In genomic region chr14:64960762-64961276, GRCh38 we compare ENCODE assay signal across 10 cellular contexts. TPM values are rescaled to one million over a fixed set of nuclear protein-coding genes. Genes with fewer than 3 reads are reported as not detected.
DNase-seq lines count a peak whose midpoint lies in the region; ATAC-seq and TF ChIP-seq lines count a peak whose summit lies in the region.
"Had no signal": no experiment of that assay in that cellular context is flagged by ENCODE, and none has a peak within 500 bp of the region (broad histone marks: within the 10 kb centered on the region; RNA-seq: fewer than 3 reads in every experiment).

No MANE protein-coding gene starts in this region.

- TF ChIP-seq POLR2A in stomach (IDR thresholded peaks at IDR 0.05): no peak

- peak overlapping the region; percentile 62 for H3K4me3 Mint-ChIP-seq in endothelial cell (ENCODE audit: unreplicated experiment)

- DNase-seq in Right ventricle myocardium inferior (ENCODE audit: missing footprints) (no peak), left cardiac atrium (no peak), NCI-H510A (lab: John Stamatoyannopoulos, UW) (peak; percentile 57), endothelial cell (ENCODE audit: low spot score) (peak; percentile 38), stomach (peak; percentile 85)
- DNase-seq in stimulated activated naive CD4-positive, alpha-beta T cell (lab: John Stamatoyannopoulos, UW): no peak
- DNase-seq: sigmoid colon had no signal

- ATAC-seq in Right ventricle myocardium inferior (peak; percentile 25), left cardiac atrium (no peak), GM18873 (IDR thresholded peaks at IDR 0.05; ENCODE audit: low FRiP score, unreplicated experiment) (no peak), HG03432 (IDR thresholded peaks at IDR 0.05; ENCODE audit: unreplicated experiment) (no peak)

- H3K9me3 ChIP-seq in stomach: no peaks in the 10 kb centered on the region
- H3K9me3 ChIP-seq: sigmoid colon, SJSA1 had no signal

- H3K27me3 ChIP-seq in stomach: no peaks in the 10 kb centered on the region
- H3K27me3 ChIP-seq: sigmoid colon, SJSA1 had no signal

- TF ChIP-seq CTCF in endothelial cell (IDR thresholded peaks at IDR 0.05; ENCODE audit: unreplicated experiment) (peak; percentile 49), stomach (IDR thresholded peaks at IDR 0.05) (no peak)

- no peak for TF ChIP-seq EP300 in stomach (IDR thresholded peaks at IDR 0.05)

- intact Hi-C loops in Right ventricle myocardium inferior (cut with DNase I) (no loop called here), left cardiac atrium (cut with DNase I) (no loop called here), stomach (cut with DNase I; ENCODE audit: low total_unique reads) (no loop called here)

- peak overlapping the region; percentile 38 to 57 (median 51) for H3K27ac ChIP-seq in stomach
- H3K27ac ChIP-seq: sigmoid colon, SJSA1 had no signal

- H3K36me3 Mint-ChIP-seq in endothelial cell (ENCODE audit: low read depth, unreplicated experiment): no peaks in the 10 kb centered on the region

- H3K9me3 Mint-ChIP-seq in endothelial cell (ENCODE audit: unreplicated experiment): no peaks in the 10 kb centered on the region

- no peak overlapping the region for H3K4me3 ChIP-seq in stomach
- H3K4me3 ChIP-seq: sigmoid colon, SJSA1 had no signal

- H3K27ac Mint-ChIP-seq in endothelial cell (ENCODE audit: unreplicated experiment): no peak overlapping the region

- H3K4me1 Mint-ChIP-seq in endothelial cell (ENCODE audit: unreplicated experiment): peaks cover 16% of the 10 kb centered on the region

- peaks cover 4% of the 10 kb centered on the region for H3K27me3 Mint-ChIP-seq in endothelial cell (ENCODE audit: unreplicated experiment)

- 29 to 40% (median 34%) methylated on average over 5 of the region's 5 CpGs for WGBS in stomach, 5 donors

- H3K36me3 ChIP-seq in stomach: peaks cover 0 to under 1% (median 0%) of the 10 kb centered on the region in 4 donors
- H3K36me3 ChIP-seq: sigmoid colon, SJSA1 had no signal

- H3K4me1 ChIP-seq in stomach: peaks cover 6 to 23% (median 14%) of the 10 kb centered on the region in 4 donors
- H3K4me1 ChIP-seq: sigmoid colon, SJSA1 had no signal

RNA-seq across cellular contexts. Expression of gene RAB15, which starts 11.3 kb away (rescaled TPM):
- total RNA-seq in Right ventricle myocardium inferior: 12.6 TPM
- 10 to 100 TPM; 12.9 to 51.4 TPM for total RNA-seq in left cardiac atrium
- 20.9 TPM for total RNA-seq in endothelial cell (ENCODE audit: unreplicated experiment)
- total RNA-seq in stomach: 10 to 100 TPM in 3 of 5 donors, 1 to 10 TPM in 2; 1.2 to 20.3 (median 11.0) TPM
- 10 to 100 TPM in 2 of 3 donors, 1 to 10 TPM in 1; 7.2 to 14.1 (median 11.9) TPM for polyA plus RNA-seq in stomach

RNA-seq across cellular contexts. Expression of gene GPX2, which starts 18.3 kb away (rescaled TPM):
- total RNA-seq in Right ventricle myocardium inferior (not detected), left cardiac atrium (not detected), endothelial cell (ENCODE audit: unreplicated experiment) (not detected), stomach (100 to 1,000 TPM in 2 of 5 donors, 10 to 100 TPM in 3; 22.8 to 298 (median 48.4) TPM)
- 100 to 1,000 TPM; 167 to 464 (median 301) TPM for polyA plus RNA-seq in stomach
- total RNA-seq: SJSA1 had no signal

RNA-seq across cellular contexts. Expression of gene FNTB, which starts 25.9 kb away (rescaled TPM):
- total RNA-seq in Right ventricle myocardium inferior (17.1 TPM), left cardiac atrium (10 to 100 TPM; 13.1 to 15.9 TPM), endothelial cell (ENCODE audit: unreplicated experiment) (16.9 TPM), stomach (10 to 100 TPM in 2 of 5 donors, 1 to 10 TPM in 2, not detected in 1; 2.9 to 18.3 (median 8.1) TPM)
- polyA plus RNA-seq in stomach: 10 to 100 TPM in 1 of 3 donors, 1 to 10 TPM in 2; 6.1 to 10.6 (median 6.3) TPM

RNA-seq across cellular contexts. Expression of gene CHURC1, which starts 46.6 kb away (rescaled TPM):
- total RNA-seq in Right ventricle myocardium inferior (98.2 TPM), left cardiac atrium (10 to 100 TPM; 89.1 to 97.4 TPM), endothelial cell (ENCODE audit: unreplicated experiment) (36.2 TPM), stomach (100 to 1,000 TPM in 1 of 5 donors, 10 to 100 TPM in 4; 20.4 to 102 (median 43.3) TPM)
- 10 to 100 TPM; 40.0 to 53.2 (median 41.7) TPM for polyA plus RNA-seq in stomach

Comparison
In these comparisons a context has a peak if more than half of its experiments do, and no peak if none do; other contexts are left out.
1. DNase-seq: peak in NCI-H510A (single experiment), endothelial cell (single experiment) and stomach (single experiment); none in Right ventricle myocardium inferior (single experiment), left cardiac atrium (single experiment) and stimulated activated naive CD4-positive, alpha-beta T cell (0 of 6).
2. RNA of gene GPX2, which starts 18.3 kb away (total RNA-seq): 22.8 to 298 TPM in stomach; not detected in left cardiac atrium, not detected in Right ventricle myocardium inferior (single experiment) and not detected in endothelial cell (single experiment); every median in the first group is over 10 times any median in the second.